Comparison of ENCODE assay signal across 36 cellular contexts in the genomic region with DNA sequence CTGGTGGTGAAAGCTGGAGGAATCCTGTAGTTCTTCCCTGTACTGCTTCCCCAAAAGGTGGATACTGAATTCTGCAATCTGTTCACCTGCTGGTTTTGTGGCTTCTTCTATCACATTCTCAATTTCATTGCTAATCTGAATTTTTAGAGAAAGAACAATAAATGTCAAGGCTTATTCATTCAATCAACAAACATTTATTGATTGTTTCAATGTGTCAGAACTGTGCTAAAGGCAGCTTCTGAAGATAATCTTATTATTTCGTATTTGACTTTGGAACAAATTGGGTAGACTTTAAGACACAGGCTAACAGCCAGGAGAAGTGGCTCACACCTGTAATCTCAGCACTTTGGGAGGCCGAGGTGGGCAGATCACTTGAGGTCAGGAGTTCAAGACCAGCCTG.
"Had no signal": no experiment of that assay in that cellular context is flagged by ENCODE, and none has a peak within 500 bp of the region (broad histone marks: within the 10 kb centered on the region; RNA-seq: fewer than 3 reads in every experiment).

No MANE protein-coding gene starts in this region.

- DNase-seq: activated effector memory CD4-positive, alpha-beta T cell treated with anti-CD3 and anti-CD28 coated beads, Interleukin-2, amount 50 U/mL, for 16 hours; activated effector memory CD4-positive, alpha-beta T cell treated with Interleukin-2 at 50 U/mL for 16 hours; activated gamma-delta T cell; activated gamma-delta T cell treated with Interleukin-2 at 50 U/mL for 16 hours; activated naive CD4-positive, alpha-beta T cell; activated naive CD4-positive, alpha-beta T cell treated with anti-CD3 and anti-CD28 coated beads for 36 hours; activated naive CD4-positive, alpha-beta T cell treated with anti-CD3 and anti-CD28 coated beads, Interleukin-2, amount 50 U/mL, for 16 hours; activated naive CD4-positive, alpha-beta T cell treated with Interleukin-2 at 50 U/mL for 16 hours; activated naive CD8-positive, alpha-beta T cell treated with anti-CD3 and anti-CD28 coated beads for 36 hours; activated naive CD8-positive, alpha-beta T cell treated with anti-CD3 and anti-CD28 coated beads, Interleukin-2, amount 10 ng/mL, durations not matched to agents 7 days and 5 days; activated naive CD8-positive, alpha-beta T cell treated with anti-CD3 and anti-CD28 coated beads, Interleukin-2, amount 50 U/mL, for 24 hours; activated T-cell treated with anti-CD3 and anti-CD28 coated beads, Interleukin-2, amount 50 U/mL, for 1 hour; activated T-cell treated with anti-CD3 and anti-CD28 coated beads, Interleukin-2, amount 50 U/mL, for 24 hours; activated T-cell treated with anti-CD3 and anti-CD28 coated beads, Interleukin-2, amount 50 U/mL, for 4 hours; activated T-cell treated with anti-CD3 and anti-CD28 coated beads, Interleukin-2, amount 50 U/mL, for 48 hours; activated T-cell treated with anti-CD3 and anti-CD28 coated beads, Interleukin-2, amount 50 U/mL, for 72 hours; adrenal gland; amniotic stem cell; amygdala; aorta; body of pancreas; brain microvascular endothelial cell; caudate nucleus; central memory CD4-positive, alpha-beta T cell; cerebellar nuclear complex had no signal

- ATAC-seq: activated naive CD4-positive, alpha-beta T cell treated with anti-CD3 and anti-CD28 coated beads, Interleukin-2, amount 50 U/mL, for 72 hours; activated naive CD8-positive, alpha-beta T cell treated with anti-CD3 and anti-CD28 coated beads, Interleukin-2, amount 50 U/mL, for 24 hours; activated T-cell treated with anti-CD3 and anti-CD28 coated beads, Interleukin-2, amount 50 U/mL, for 4 hours; activated T-cell treated with anti-CD3 and anti-CD28 coated beads, Interleukin-2, amount 50 U/mL, for 72 hours; activated T-helper 17 cell treated with anti-CD3 and anti-CD28 coated beads, Interleukin-2, amount 50 U/mL, for 72 hours; body of pancreas had no signal

- H3K36me3 Mint-ChIP-seq: activated naive CD4-positive, alpha-beta T cell treated with anti-CD3 and anti-CD28 coated beads, Interleukin-2, amount 50 U/mL, for 72 hours; activated naive CD8-positive, alpha-beta T cell treated with anti-CD3 and anti-CD28 coated beads, Interleukin-2, amount 10 ng/mL, durations not matched to agents 7 days and 5 days; brain had no signal

- H3K4me1 ChIP-seq: adrenal gland, body of pancreas, breast epithelium had no signal

- H3K27me3 ChIP-seq: adrenal gland, ascending aorta, body of pancreas, brain microvascular endothelial cell, breast epithelium had no signal

- H3K27ac Mint-ChIP-seq: activated naive CD4-positive, alpha-beta T cell treated with anti-CD3 and anti-CD28 coated beads for 36 hours; activated naive CD4-positive, alpha-beta T cell treated with anti-CD3 and anti-CD28 coated beads, Interleukin-2, amount 50 U/mL, for 24 hours; activated naive CD4-positive, alpha-beta T cell treated with anti-CD3 and anti-CD28 coated beads, Interleukin-2, amount 50 U/mL, for 72 hours; activated naive CD8-positive, alpha-beta T cell; activated naive CD8-positive, alpha-beta T cell treated with anti-CD3 and anti-CD28 coated beads for 36 hours; activated naive CD8-positive, alpha-beta T cell treated with anti-CD3 and anti-CD28 coated beads, Interleukin-2, amount 10 ng/mL, durations not matched to agents 7 days and 5 days; activated naive CD8-positive, alpha-beta T cell treated with anti-CD3 and anti-CD28 coated beads, Interleukin-2, amount 50 U/mL, for 24 hours; activated T-cell treated with anti-CD3 and anti-CD28 coated beads, Interleukin-2, amount 50 U/mL, for 24 hours; activated T-cell treated with anti-CD3 and anti-CD28 coated beads, Interleukin-2, amount 50 U/mL, for 72 hours; activated T-helper 1 cell treated with anti-CD3 and anti-CD28 coated beads, Interleukin-12 subunit alpha, Interleukin-12 subunit beta, Interleukin-2, Interleukin-4 antibody, amounts not matched to agents 30 ng/mL and 10 ng/mL and 1 ng/mL, durations not matched to agents 14 hours and 24 hours and 36 hours; activated T-helper 17 cell treated with anti-CD3 and anti-CD28 coated beads, Interleukin-2, amount 50 U/mL, for 72 hours; activated T-helper 2 cell treated with anti-CD3 and anti-CD28 coated beads, Interferon-gamma antibody, Interleukin-2, Interleukin-4, amounts not matched to agents 10 μg/mL and 5 μg/mL and 100 μg/mL, durations not matched to agents 14 hours and 24 hours and 36 hours; brain had no signal

- H3K9me3 ChIP-seq: adrenal gland, ascending aorta, body of pancreas, breast epithelium had no signal

- H3K4me3 ChIP-seq: adrenal gland, ascending aorta, body of pancreas, breast epithelium, cardiac muscle cell had no signal

- H3K4me1 Mint-ChIP-seq: activated naive CD4-positive, alpha-beta T cell treated with anti-CD3 and anti-CD28 coated beads, Interleukin-2, amount 50 U/mL, for 24 hours; activated naive CD8-positive, alpha-beta T cell treated with anti-CD3 and anti-CD28 coated beads for 36 hours; activated naive CD8-positive, alpha-beta T cell treated with anti-CD3 and anti-CD28 coated beads, Interleukin-2, amount 10 ng/mL, durations not matched to agents 7 days and 5 days; activated naive CD8-positive, alpha-beta T cell treated with anti-CD3 and anti-CD28 coated beads, Interleukin-2, amount 50 U/mL, for 24 hours; activated T-helper 17 cell treated with anti-CD3 and anti-CD28 coated beads, Interleukin-2, amount 50 U/mL, for 72 hours; brain; central memory CD8-positive, alpha-beta T cell had no signal

- H3K4me3 Mint-ChIP-seq: activated naive CD4-positive, alpha-beta T cell treated with anti-CD3 and anti-CD28 coated beads for 36 hours; activated naive CD4-positive, alpha-beta T cell treated with anti-CD3 and anti-CD28 coated beads, Interleukin-2, amount 50 U/mL, for 24 hours; activated naive CD8-positive, alpha-beta T cell; activated naive CD8-positive, alpha-beta T cell treated with anti-CD3 and anti-CD28 coated beads for 36 hours; activated naive CD8-positive, alpha-beta T cell treated with anti-CD3 and anti-CD28 coated beads, Interleukin-2, amount 10 ng/mL, durations not matched to agents 7 days and 5 days; activated naive CD8-positive, alpha-beta T cell treated with anti-CD3 and anti-CD28 coated beads, Interleukin-2, amount 50 U/mL, for 24 hours; activated T-cell treated with anti-CD3 and anti-CD28 coated beads, Interleukin-2, amount 50 U/mL, for 24 hours; activated T-cell treated with anti-CD3 and anti-CD28 coated beads, Interleukin-2, amount 50 U/mL, for 4 hours; activated T-cell treated with anti-CD3 and anti-CD28 coated beads, Interleukin-2, amount 50 U/mL, for 72 hours; activated T-helper 1 cell treated with anti-CD3 and anti-CD28 coated beads, Interleukin-12 subunit alpha, Interleukin-12 subunit beta, Interleukin-2, Interleukin-4 antibody, amounts not matched to agents 30 ng/mL and 10 ng/mL and 1 ng/mL, durations not matched to agents 14 hours and 24 hours and 36 hours; activated T-helper 17 cell treated with anti-CD3 and anti-CD28 coated beads, Interleukin-2, amount 50 U/mL, for 72 hours; brain; central memory CD8-positive, alpha-beta T cell had no signal

- H3K27me3 Mint-ChIP-seq: activated naive CD4-positive, alpha-beta T cell treated with anti-CD3 and anti-CD28 coated beads, Interleukin-2, amount 50 U/mL, for 24 hours; activated naive CD8-positive, alpha-beta T cell; activated naive CD8-positive, alpha-beta T cell treated with anti-CD3 and anti-CD28 coated beads for 36 hours; activated naive CD8-positive, alpha-beta T cell treated with anti-CD3 and anti-CD28 coated beads, Interleukin-2, amount 10 ng/mL, durations not matched to agents 7 days and 5 days; activated naive CD8-positive, alpha-beta T cell treated with anti-CD3 and anti-CD28 coated beads, Interleukin-2, amount 50 U/mL, for 24 hours; activated T-cell treated with anti-CD3 and anti-CD28 coated beads, Interleukin-2, amount 50 U/mL, for 24 hours; activated T-helper 17 cell treated with anti-CD3 and anti-CD28 coated beads, Interleukin-2, amount 50 U/mL, for 72 hours; brain; central memory CD8-positive, alpha-beta T cell had no signal

- H3K36me3 ChIP-seq: adrenal gland, ascending aorta, brain microvascular endothelial cell, breast epithelium, cardiac muscle cell had no signal

- H3K27ac ChIP-seq: adrenal gland, body of pancreas, brain microvascular endothelial cell, breast epithelium, cardiac muscle cell had no signal

- H3K9me3 Mint-ChIP-seq: activated naive CD4-positive, alpha-beta T cell treated with anti-CD3 and anti-CD28 coated beads for 36 hours; activated naive CD4-positive, alpha-beta T cell treated with anti-CD3 and anti-CD28 coated beads, Interleukin-2, amount 50 U/mL, for 24 hours; activated naive CD4-positive, alpha-beta T cell treated with anti-CD3 and anti-CD28 coated beads, Interleukin-2, amount 50 U/mL, for 72 hours; activated naive CD8-positive, alpha-beta T cell treated with anti-CD3 and anti-CD28 coated beads for 36 hours; activated naive CD8-positive, alpha-beta T cell treated with anti-CD3 and anti-CD28 coated beads, Interleukin-2, amount 10 ng/mL, durations not matched to agents 7 days and 5 days; activated naive CD8-positive, alpha-beta T cell treated with anti-CD3 and anti-CD28 coated beads, Interleukin-2, amount 50 U/mL, for 24 hours; activated T-cell treated with anti-CD3 and anti-CD28 coated beads, Interleukin-2, amount 50 U/mL, for 24 hours; activated T-cell treated with anti-CD3 and anti-CD28 coated beads, Interleukin-2, amount 50 U/mL, for 4 hours; activated T-cell treated with anti-CD3 and anti-CD28 coated beads, Interleukin-2, amount 50 U/mL, for 72 hours; activated T-helper 1 cell treated with anti-CD3 and anti-CD28 coated beads, Interleukin-12 subunit alpha, Interleukin-12 subunit beta, Interleukin-2, Interleukin-4 antibody, amounts not matched to agents 30 ng/mL and 10 ng/mL and 1 ng/mL, durations not matched to agents 14 hours and 24 hours and 36 hours; activated T-helper 17 cell treated with anti-CD3 and anti-CD28 coated beads, Interleukin-2, amount 50 U/mL, for 72 hours; activated T-helper 2 cell treated with anti-CD3 and anti-CD28 coated beads, Interferon-gamma antibody, Interleukin-2, Interleukin-4, amounts not matched to agents 10 μg/mL and 5 μg/mL and 100 μg/mL, durations not matched to agents 14 hours and 24 hours and 36 hours; central memory CD8-positive, alpha-beta T cell had no signal
